Comparison of ENCODE assay signal across 8 cellular contexts in the genomic region with DNA sequence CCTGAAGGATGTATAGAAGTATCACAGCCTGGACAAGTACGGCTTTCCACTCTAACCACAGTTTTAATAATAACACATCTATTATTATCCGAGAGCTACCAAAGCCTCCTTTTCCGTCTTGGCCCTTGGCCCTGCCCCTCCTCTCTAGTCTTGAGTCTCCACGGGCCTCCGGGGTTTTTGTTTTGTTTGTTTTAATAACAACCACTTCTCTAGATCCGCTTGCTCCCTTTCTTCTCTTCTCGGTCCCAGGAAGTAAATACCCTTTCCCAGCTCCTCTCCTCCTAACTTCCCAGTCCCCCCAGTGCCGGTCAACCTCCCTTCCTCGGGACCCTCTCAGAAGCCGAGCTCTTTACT. TPM values are rescaled to one million over a fixed set of nuclear protein-coding genes. Genes with fewer than 3 reads are reported as not detected.
DNase-seq lines count a peak whose midpoint lies in the region; ATAC-seq and TF ChIP-seq lines count a peak whose summit lies in the region.

No MANE protein-coding gene starts in this region.

- H3K4me1 ChIP-seq in esophagus muscularis mucosa (peaks cover 8 to 36% (median 19%) of the 10 kb centered on the region in 4 donors), neuronal stem cell (ENCODE audit: control insufficient read depth in 2 of 2, insufficient read depth in 1 of 2, low read depth in 1 of 2, low read length in 2 of 2) (no peaks in the 10 kb centered on the region)

- no peaks in the 10 kb centered on the region for H3K9me3 ChIP-seq in esophagus muscularis mucosa
- H3K9me3 ChIP-seq in neuronal stem cell (replicated peaks in 1 of 2; ENCODE audit: control insufficient read depth in 2 of 2, insufficient read depth in 1 of 2, low read depth in 1 of 2, low read length in 2 of 2): no peaks in the 10 kb centered on the region

- peak overlapping the region; percentile 84 for H2BK15ac ChIP-seq in neuronal stem cell (ENCODE audit: low read length)

- no peaks in the 10 kb centered on the region for H3K36me3 ChIP-seq in esophagus muscularis mucosa
- H3K36me3 ChIP-seq in neuronal stem cell (replicated peaks in 1 of 2; ENCODE audit: control insufficient read depth in 2 of 2, insufficient read depth in 2 of 2, low read length in 2 of 2): no peaks in the 10 kb centered on the region

- DNase-seq in DMS79 treated with DMSO at 0.1 percent for 48 hours (lab: John Stamatoyannopoulos, UW) (peak; percentile 91), OCI-M1 (lab: John Stamatoyannopoulos, UW) (peak; percentile 72), esophagus muscularis mucosa (ENCODE audit: extremely low spot score) (no peak), neuronal stem cell (ENCODE audit: low spot score) (no peak), NCI-H82 (lab: John Stamatoyannopoulos, UW) (no peak), SKM-1 treated with dmso at 0.1 percent for 144 hours (lab: John Stamatoyannopoulos, UW; ENCODE audit: unreplicated experiment) (no peak)

- H3K4me2 ChIP-seq in neuronal stem cell (ENCODE audit: insufficient read depth, low read length, poor library complexity, severe bottlenecking): peak overlapping the region; percentile 59

- no peak overlapping the region for H3K23ac ChIP-seq in neuronal stem cell (ENCODE audit: low read depth, low read length, poor library complexity)

- no peak overlapping the region for H2BK12ac ChIP-seq in neuronal stem cell (ENCODE audit: low read length)

- no peak overlapping the region for H3K14ac ChIP-seq in neuronal stem cell (ENCODE audit: low read length)

- intact Hi-C loops in esophagus muscularis mucosa (cut with DNase I): loop anchor here (5.0 kb wide), 2 partner anchors 299 to 459 kb away; a partner anchor contains a TSS

- peak overlapping the region; percentile 86 for H3K9ac ChIP-seq in neuronal stem cell (ENCODE audit: low read depth, low read length, poor library complexity)

- H3K4ac ChIP-seq in neuronal stem cell (ENCODE audit: low read length): no peak overlapping the region

- H2AFZ ChIP-seq in neuronal stem cell (ENCODE audit: low read length): peak overlapping the region; percentile 98

- no peak overlapping the region for H2BK120ac ChIP-seq in neuronal stem cell (ENCODE audit: low read depth, low read length)

- ATAC-seq in HG03135 (IDR thresholded peaks at IDR 0.05; ENCODE audit: unreplicated experiment) (no peak), GM19324 (IDR thresholded peaks at IDR 0.05; ENCODE audit: low FRiP score, unreplicated experiment) (no peak)

- TF ChIP-seq CTCF in esophagus muscularis mucosa (IDR thresholded peaks at IDR 0.05): no peak

- H3K79me1 ChIP-seq in neuronal stem cell (ENCODE audit: low read depth, low read length): no peaks in the 10 kb centered on the region

- TF ChIP-seq EP300 in esophagus muscularis mucosa (IDR thresholded peaks at IDR 0.05): no peak

- no peaks in the 10 kb centered on the region for H3K27me3 ChIP-seq in esophagus muscularis mucosa
- H3K27me3 ChIP-seq in neuronal stem cell (ENCODE audit: control insufficient read depth in 3 of 3, insufficient read depth in 3 of 3, low read depth in 1 of 3, low read length in 3 of 3): no peaks in the 10 kb centered on the region

- H2AK5ac ChIP-seq in neuronal stem cell (ENCODE audit: low read depth, low read length): no peak overlapping the region

- peak overlapping the region; percentile 66 to 88 (median 78) for H3K4me3 ChIP-seq in esophagus muscularis mucosa
- peak overlapping the region; percentile 80 to 96 for H3K4me3 ChIP-seq in neuronal stem cell (ENCODE audit: low read length in 2 of 2)

- no peak for TF ChIP-seq POLR2A in esophagus muscularis mucosa (IDR thresholded peaks at IDR 0.05; ENCODE audit: low read depth)

- under 1% methylated on average over 10 of the region's 10 CpGs for WGBS in esophagus muscularis mucosa
- WGBS in neuronal stem cell (ENCODE audit: extremely low coverage in 2 of 2, insufficient read length in 2 of 2, insufficient replicate concordance in 1 of 2), 2 donors: no CpG with 5 or more reads among the region's 10 CpGs

- no peak overlapping the region for H3K18ac ChIP-seq in neuronal stem cell (ENCODE audit: low read length)

- peak overlapping the region; percentile 94 for H2BK5ac ChIP-seq in neuronal stem cell (ENCODE audit: low read length)

- no peak overlapping the region for H4K91ac ChIP-seq in neuronal stem cell (ENCODE audit: low read depth, low read length, poor library complexity)

- H4K8ac ChIP-seq in neuronal stem cell (ENCODE audit: low read depth, low read length): no peak overlapping the region

- H3K27ac ChIP-seq in esophagus muscularis mucosa (replicated peaks in 1 of 4) (peak overlapping the region; percentile 90 to 95 (median 93)), neuronal stem cell (replicated peaks; ENCODE audit: low read length) (peak overlapping the region; percentile 96)

RNA-seq across cellular contexts. Expression of a gene that starts 0.6 kb away (rescaled TPM):
- total RNA-seq in esophagus muscularis mucosa: 10 to 100 TPM in 2 of 4 donors, 1 to 10 TPM in 2; 5.2 to 11.5 (median 8.5) TPM
- 6.9 TPM for polyA plus RNA-seq in neuronal stem cell (2013, experiment 1 of 2)
- 7.0 TPM for polyA plus RNA-seq in neuronal stem cell (2013, experiment 2 of 2)

Comparison
In these comparisons a context has a peak if more than half of its experiments do, and no peak if none do; other contexts are left out.
1. DNase-seq: peak in DMS79 treated with DMSO at 0.1 percent for 48 hours (single experiment) and OCI-M1 (single experiment); none in esophagus muscularis mucosa (single experiment), neuronal stem cell (single experiment), NCI-H82 (single experiment) and SKM-1 treated with dmso at 0.1 percent for 144 hours (single experiment).